Comparison of ENCODE assay signal across 15 cellular contexts in the genomic region with DNA sequence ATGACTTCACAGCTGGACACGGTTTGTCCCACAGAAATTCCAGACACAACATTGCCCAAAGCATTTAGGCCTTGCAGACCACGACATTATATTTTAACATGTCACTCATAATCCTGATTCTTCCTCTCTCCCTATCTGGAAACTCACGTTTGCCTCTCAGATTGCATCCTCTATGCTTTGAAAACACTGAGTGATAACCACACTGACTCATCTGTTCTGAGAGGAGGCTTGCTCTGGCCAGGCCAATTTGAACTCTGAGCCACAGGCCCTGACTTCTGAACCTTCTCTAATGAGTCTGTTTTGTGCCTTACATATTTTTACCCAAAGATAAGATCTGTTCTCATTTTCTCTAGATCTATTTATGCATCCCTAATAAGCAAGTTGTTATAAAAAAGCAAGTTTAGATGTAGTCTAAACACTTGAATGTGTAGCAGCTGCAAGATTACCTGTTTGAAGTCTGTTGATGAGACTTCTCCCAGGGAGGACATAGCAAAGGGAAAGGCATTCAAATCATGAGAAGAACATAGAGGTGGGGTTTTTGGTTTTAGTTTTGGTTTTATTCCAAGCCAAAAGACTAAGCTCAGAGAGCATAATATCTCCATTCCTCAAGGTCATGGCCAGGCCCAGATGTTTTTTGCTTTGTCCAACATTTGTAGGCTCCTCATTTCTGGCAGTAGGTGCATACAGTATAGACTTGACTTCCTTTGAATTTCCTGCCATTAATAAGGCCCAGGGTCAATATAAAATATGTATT.
DNase-seq lines count a peak whose midpoint lies in the region; ATAC-seq, FAIRE-seq and TF ChIP-seq lines count a peak whose summit lies in the region.
"Had no signal": no experiment of that assay in that cellular context is flagged by ENCODE, and none has a peak within 500 bp of the region (broad histone marks: within the 10 kb centered on the region; RNA-seq: fewer than 3 reads in every experiment).

No MANE protein-coding gene starts in this region.

- no peak overlapping the region for H3K4me3 ChIP-seq in adipocyte (ENCODE audit: low read length)
- H3K4me3 ChIP-seq: cardiac muscle cell, pancreas, upper lobe of left lung had no signal

- peak; percentile 38 for ATAC-seq in HG02852 (IDR thresholded peaks at IDR 0.05; ENCODE audit: unreplicated experiment)
- no peak for ATAC-seq in GM18511 (IDR thresholded peaks at IDR 0.05; ENCODE audit: unreplicated experiment)

- no peak for FAIRE-seq in D721Med (lab: Jason Lieb, UNC)
- FAIRE-seq: pancreas had no signal

- H3K27me3 ChIP-seq in adipocyte (replicated peaks; ENCODE audit: control insufficient read depth, insufficient read depth, low read length): no peaks in the 10 kb centered on the region
- H3K27me3 ChIP-seq: pancreas had no signal

- H3K9ac ChIP-seq in adipocyte (ENCODE audit: low read length): no peak overlapping the region

- H3K9me3 ChIP-seq in adipocyte (ENCODE audit: control insufficient read depth, low read length): no peaks in the 10 kb centered on the region
- H3K9me3 ChIP-seq: pancreas, upper lobe of left lung had no signal

- DNase-seq in AG08395 (ENCODE audit: low spot score) (peak; percentile 69), adipocyte (ENCODE audit: low read depth) (peak; percentile 54), glomerular visceral epithelial cell (ENCODE audit: extremely low spot score) (peak; percentile 81), GM19238 (ENCODE audit: insufficient read length, low spot score) (no peak), D721Med (ENCODE audit: insufficient read length, low spot score) (no peak), AML-193 (lab: John Stamatoyannopoulos, UW) (no peak)
- DNase-seq: activated gamma-delta T cell, DMS53, NCI-H2029 treated with DMSO at 0.1 percent for 48 hours, NCI-H82, pancreas, upper lobe of left lung had no signal

- TF ChIP-seq CTCF in D721Med (IDR thresholded peaks at IDR 0.05; ENCODE audit: insufficient read depth, missing control alignments): no peak

- peaks cover 45% of the 10 kb centered on the region for H3K4me1 ChIP-seq in adipocyte (ENCODE audit: control insufficient read depth, insufficient read depth, low read length)
- H3K4me1 ChIP-seq: pancreas, upper lobe of left lung had no signal

- H3K36me3 ChIP-seq in adipocyte (ENCODE audit: control insufficient read depth, insufficient read depth, low read length, severe bottlenecking): no peaks in the 10 kb centered on the region
- H3K36me3 ChIP-seq: cardiac muscle cell, pancreas, upper lobe of left lung had no signal

Comparison
In these comparisons a context has a peak if more than half of its experiments do, and no peak if none do; other contexts are left out.
1. DNase-seq: peak in AG08395 (single experiment), adipocyte (single experiment) and glomerular visceral epithelial cell (single experiment); none in GM19238 (single experiment), D721Med (single experiment) and AML-193 (0 of 2).